In the genomic region with DNA sequence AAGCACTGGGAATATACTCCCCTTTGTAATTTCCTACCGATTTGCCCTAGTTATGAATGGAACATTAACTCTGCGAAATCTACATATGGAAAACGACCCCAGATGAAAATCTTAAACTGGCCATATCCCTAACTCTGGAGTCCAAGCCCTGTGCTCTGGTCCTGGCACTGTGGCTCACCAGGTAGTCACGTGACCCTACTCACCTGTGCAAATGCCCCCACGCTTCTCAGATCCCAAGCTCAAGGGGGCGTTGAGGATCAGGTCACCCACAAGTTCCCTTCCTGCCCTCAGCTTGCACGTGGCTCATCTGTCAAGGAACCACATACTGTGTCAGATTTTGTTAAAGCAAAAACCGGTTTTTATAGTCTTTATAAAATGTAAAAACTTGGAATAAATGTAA, we compare ENCODE assay signal across 19 cellular contexts.
"Had no signal": no experiment of that assay in that cellular context is flagged by ENCODE, and none has a peak within 500 bp of the region (broad histone marks: within the 10 kb centered on the region; RNA-seq: fewer than 3 reads in every experiment).

No MANE protein-coding gene starts in this region.

- H3K27me3 ChIP-seq: ascending aorta, left lung, right atrium auricular region had no signal

- H3K9me3 Mint-ChIP-seq: central memory CD8-positive, alpha-beta T cell; nephron progenitor cell had no signal

- DNase-seq: activated CD4-positive, CD25-positive, alpha-beta regulatory T cell treated with anti-CD3 and anti-CD28 coated beads, Interleukin-2, amount 50 U/mL, for 72 hours; activated CD8-positive, alpha-beta memory T cell treated with anti-CD3 and anti-CD28 coated beads for 24 hours; activated CD8-positive, alpha-beta memory T cell treated with anti-CD3 and anti-CD28 coated beads, Interleukin-2, amount 50 U/mL, for 48 hours; activated effector memory CD4-positive, alpha-beta T cell treated with Interleukin-2 at 50 U/mL for 16 hours; activated naive CD4-positive, alpha-beta T cell treated with anti-CD3 and anti-CD28 coated beads, Interleukin-2, amount 50 U/mL, for 16 hours; activated T-cell treated with anti-CD3 and anti-CD28 coated beads, Interleukin-2, amount 50 U/mL, for 48 hours; hypothalamus; mammary epithelial cell; nephron progenitor cell; nucleus accumbens; stimulated activated CD4-positive, alpha-beta T cell treated with anti-CD3 and anti-CD28 coated beads, Interleukin-2, amount 100 ng/mL, for 24 hours; stimulated activated naive CD4-positive, alpha-beta T cell treated with Interleukin-2 at 50 U/mL for 16 hours; substantia nigra; tibial artery had no signal

- H3K4me3 ChIP-seq: ascending aorta, coronary artery, left lung, right atrium auricular region, tibial artery had no signal

- H3K4me1 Mint-ChIP-seq: central memory CD8-positive, alpha-beta T cell had no signal

- H3K27ac Mint-ChIP-seq: nephron progenitor cell had no signal

- H3K27ac ChIP-seq: ascending aorta, coronary artery, left lung, right atrium auricular region, tibial artery had no signal

- H3K4me3 Mint-ChIP-seq: central memory CD8-positive, alpha-beta T cell; nephron progenitor cell had no signal

- H3K36me3 ChIP-seq: ascending aorta, left lung, right atrium auricular region, tibial artery had no signal

- H3K4me1 ChIP-seq: ascending aorta, left lung, right atrium auricular region, tibial artery had no signal
